Comparison of ENCODE assay signal across 8 cellular contexts in genomic region chr6:135851442-135852271, GRCh38. TPM values are rescaled to one million over a fixed set of nuclear protein-coding genes. Genes with fewer than 3 reads are reported as not detected.
A peak's percentile ranks its signal among the peaks of the same experiment; 100 is the strongest.
DNase-seq lines count a peak whose midpoint lies in the region; ATAC-seq and TF ChIP-seq lines count a peak whose summit lies in the region.

PDE7B (plus strand) TSS chr6:135851701.

- DNase-seq in CD4-positive, CD25-positive, alpha-beta regulatory T cell = peak; percentile 2 to 39 (median 13)
- DNase-seq in SK-MEL-5 (ENCODE audit: low read depth, low spot score) (peak; percentile 93), astrocyte of the spinal cord (ENCODE audit: low read depth, low spot score) (peak; percentile 97), left ventricle myocardium inferior (peak; percentile 75), posterior vena cava (ENCODE audit: low spot score) (peak; percentile 95), NCI-H1105 (lab: John Stamatoyannopoulos, UW) (no peak)

- H3K4me1 Mint-ChIP-seq in CD4-positive, CD25-positive, alpha-beta regulatory T cell = peaks cover 0 to 24% (median 15%) of the 10 kb centered on the region in 4 donors

- in situ Hi-C loops in SK-MEL-5 (cut with HindIII; ENCODE audit: low pct_unique_long_range_greater_than_20kb, low sequenced_read_pairs) (no loop called here), astrocyte of the spinal cord (cut with HindIII; ENCODE audit: low sequenced_read_pairs) (no loop called here)

- no peak within 1 kb of the TSS for H3K27ac ChIP-seq in CD4-positive, CD25-positive, alpha-beta regulatory T cell (ENCODE audit: insufficient read depth, low read length, poor library complexity, severe bottlenecking)
- H3K27ac ChIP-seq in left ventricle myocardium inferior (replicated peaks) = peak within 1 kb of the TSS; percentile 81

- no peaks in the 10 kb centered on the region for H3K36me3 ChIP-seq in CD4-positive, CD25-positive, alpha-beta regulatory T cell (ENCODE audit: control insufficient read depth, insufficient read depth, low read length)
- no peaks in the 10 kb centered on the region for H3K36me3 ChIP-seq in left ventricle myocardium inferior

- no peaks in the 10 kb centered on the region for H3K9me3 ChIP-seq in CD4-positive, CD25-positive, alpha-beta regulatory T cell (ENCODE audit: control insufficient read depth in 2 of 2, low read length in 2 of 2)
- H3K9me3 ChIP-seq in left ventricle myocardium inferior (replicated peaks) = peaks cover 2% of the 10 kb centered on the region

- TF ChIP-seq CTCF in astrocyte of the spinal cord (IDR thresholded peaks at IDR 0.05; ENCODE audit: low read depth, low read length) (no peak), left ventricle myocardium inferior (IDR thresholded peaks at IDR 0.05; ENCODE audit: borderline replicate concordance) (no peak)

- peaks cover 9% of the 10 kb centered on the region for H3K27me3 ChIP-seq in CD4-positive, CD25-positive, alpha-beta regulatory T cell (ENCODE audit: control insufficient read depth, insufficient read depth, low read length)
- no peaks in the 10 kb centered on the region for H3K27me3 ChIP-seq in left ventricle myocardium inferior (ENCODE audit: low read depth)

- H3K27me3 Mint-ChIP-seq in CD4-positive, CD25-positive, alpha-beta regulatory T cell = peaks cover 20% of the 10 kb centered on the region

- intact Hi-C loops in left ventricle myocardium inferior (cut with micrococcal nuclease) = no loop called here
- intact Hi-C loops in posterior vena cava (cut with DNase I) = no loop called here

- H3K4me3 ChIP-seq in CD4-positive, CD25-positive, alpha-beta regulatory T cell (ENCODE audit: low read depth, low read length) = peak within 1 kb of the TSS; percentile 68
- H3K4me3 ChIP-seq in astrocyte of the spinal cord (ENCODE audit: low read depth, low read length) (peak within 1 kb of the TSS; percentile 67), left ventricle myocardium inferior (peak within 1 kb of the TSS; percentile 67)

- H3K36me3 Mint-ChIP-seq in CD4-positive, CD25-positive, alpha-beta regulatory T cell = no peaks in the 10 kb centered on the region

- peak within 1 kb of the TSS; percentile 12 to 88 (median 85) for H3K27ac Mint-ChIP-seq in CD4-positive, CD25-positive, alpha-beta regulatory T cell

- peaks cover 11% of the 10 kb centered on the region for H3K4me1 ChIP-seq in CD4-positive, CD25-positive, alpha-beta regulatory T cell (ENCODE audit: control insufficient read depth, insufficient read depth, low read length, poor library complexity, severe bottlenecking)
- peaks cover 32% of the 10 kb centered on the region for H3K4me1 ChIP-seq in left ventricle myocardium inferior

- peaks cover 0 to 1% (median 0%) of the 10 kb centered on the region in 7 donors for H3K9me3 Mint-ChIP-seq in CD4-positive, CD25-positive, alpha-beta regulatory T cell

- peak within 1 kb of the TSS; percentile 55 to 83 (median 76) for H3K4me3 Mint-ChIP-seq in CD4-positive, CD25-positive, alpha-beta regulatory T cell

- ATAC-seq in CD4-positive, CD25-positive, alpha-beta regulatory T cell (ENCODE audit: low read depth in 2 of 2) = peak; percentile 53 to 71
- ATAC-seq in GM19397 (IDR thresholded peaks at IDR 0.05; ENCODE audit: unreplicated experiment) (peak; percentile 79), HG03469 (IDR thresholded peaks at IDR 0.05; ENCODE audit: unreplicated experiment) (peak; percentile 86)

RNA-seq across cellular contexts. Expression of gene PDE7B, which starts in this region (rescaled TPM):
- 0.25 TPM for total RNA-seq in CD4-positive, CD25-positive, alpha-beta regulatory T cell
- under 1 TPM in 3 of 4 donors, not detected in 1; 0.03 to 0.08 (median 0.06) TPM for polyA plus RNA-seq in CD4-positive, CD25-positive, alpha-beta regulatory T cell
- 7.0 and 7.1 TPM in 2 replicates for total RNA-seq in SK-MEL-5 (2014; rRNA removed; shearing (Covaris generic))
- 5.0 and 7.7 TPM in 2 replicates for polyA plus RNA-seq in SK-MEL-5 (2015; cell fraction: cytosol; rRNA removed)
- polyA plus RNA-seq in SK-MEL-5 (2015; cell fraction: nucleus; rRNA removed) = 5.4 and 6.3 TPM in 2 replicates
- total RNA-seq in left ventricle myocardium inferior = 12.6 TPM
- 1 to 10 TPM; 5.9 to 7.2 TPM for total RNA-seq in posterior vena cava

Comparison
In these comparisons a context has a peak if more than half of its experiments do, and no peak if none do; other contexts are left out.
1. Peak in DNase-seq, ATAC-seq and H3K4me3 ChIP-seq in CD4-positive, CD25-positive, alpha-beta regulatory T cell; RNA of the gene not detected or under 1 TPM.